In the genomic region with DNA sequence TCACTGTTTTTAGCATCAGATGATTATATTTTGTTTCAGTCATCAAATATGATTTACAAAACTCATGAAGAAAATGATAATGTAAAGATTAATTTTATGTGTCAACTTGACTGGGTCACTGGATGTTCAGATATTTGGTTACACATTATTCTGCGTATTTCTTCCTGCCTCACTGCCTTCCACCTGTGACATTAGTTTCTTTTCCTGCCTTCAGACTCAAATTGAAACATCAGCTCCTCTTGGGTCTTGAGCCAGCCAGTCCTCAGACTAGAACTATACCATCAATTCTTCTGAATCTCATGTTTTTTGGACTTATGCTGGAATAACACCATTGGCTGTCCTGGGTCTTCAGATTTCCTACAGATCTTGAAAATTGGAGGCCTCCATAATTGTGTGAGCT, we compare ENCODE assay signal across 15 cellular contexts.
A peak's percentile ranks its signal among the peaks of the same experiment; 100 is the strongest.
DNase-seq lines count a peak whose midpoint lies in the region; ATAC-seq and TF ChIP-seq lines count a peak whose summit lies in the region.
"Had no signal": no experiment of that assay in that cellular context is flagged by ENCODE, and none has a peak within 500 bp of the region (broad histone marks: within the 10 kb centered on the region; RNA-seq: fewer than 3 reads in every experiment).

No MANE protein-coding gene starts in this region.

- no peak for DNase-seq in Kasumi-1 (lab: John Stamatoyannopoulos, UW)
- DNase-seq in activated T-cell treated with anti-CD3 and anti-CD28 coated beads, Interleukin-2, amount 50 U/mL, for 1 hour: no peak
- DNase-seq: activated CD8-positive, alpha-beta memory T cell treated with anti-CD3 and anti-CD28 coated beads, Interleukin-2, amount 50 U/mL, for 4 hours; brain microvascular endothelial cell; left ventricle myocardium inferior; MM.1S; naive B cell; NCI-H774 had no signal

- ATAC-seq in GM18870 (IDR thresholded peaks at IDR 0.05; ENCODE audit: unreplicated experiment): peak; percentile 94
- ATAC-seq in GM21526 (IDR thresholded peaks at IDR 0.05; ENCODE audit: low FRiP score, unreplicated experiment): peak; percentile 92
- peak; percentile 85 for ATAC-seq in HG02973 (IDR thresholded peaks at IDR 0.05; ENCODE audit: unreplicated experiment)
- peak; percentile 84 for ATAC-seq in HG03558 (IDR thresholded peaks at IDR 0.05; ENCODE audit: extremely low read depth, unreplicated experiment)
- no peak for ATAC-seq in HG03039 (IDR thresholded peaks at IDR 0.05; ENCODE audit: unreplicated experiment)
- no peak for ATAC-seq in SK-N-SH treated with all-trans-retinoic acid at 6 μM for 48 hours
- ATAC-seq: activated CD4-positive, CD25-positive, alpha-beta regulatory T cell treated with anti-CD3 and anti-CD28 coated beads, Interleukin-2, amount 50 U/mL, for 24 hours had no signal

TF ChIP-seq in SK-N-SH treated with all-trans-retinoic acid at 6 μM for 48 hours, 23 proteins besides CTCF, POLR2A, EP300 and RAD21:
- no peak for TF ChIP-seq OSR1 (CRISPR knock-in tag; IDR thresholded peaks at IDR 0.05)

Comparison
In these comparisons a context has a peak if more than half of its experiments do, and no peak if none do; other contexts are left out.
1. ATAC-seq: peak in GM18870 (single experiment), GM21526 (single experiment), HG02973 (single experiment) and HG03558 (single experiment); none in HG03039 (single experiment) and SK-N-SH treated with all-trans-retinoic acid at 6 μM for 48 hours (single experiment).